ENCODE assay signal across 21 cellular contexts in genomic region chr3:140748903-140749302, GRCh38.
"Had no signal": no experiment of that assay in that cellular context is flagged by ENCODE, and none has a peak within 500 bp of the region (broad histone marks: within the 10 kb centered on the region; RNA-seq: fewer than 3 reads in every experiment).

No MANE protein-coding gene starts in this region.

- H3K9ac ChIP-seq: parathyroid adenoma had no signal

- H3K27me3 ChIP-seq: colonic mucosa, right lobe of liver, vagina had no signal

- H3K4me1 ChIP-seq: colonic mucosa, esophagus muscularis mucosa, gastroesophageal sphincter, parathyroid adenoma, psoas muscle, right lobe of liver, spleen, vagina had no signal

- H3K9me3 ChIP-seq: colonic mucosa, esophagus muscularis mucosa, gastroesophageal sphincter, psoas muscle, right lobe of liver, spleen, vagina had no signal

- ATAC-seq: gastroesophageal sphincter, left colon, left ventricle myocardium superior, psoas muscle, right lobe of liver had no signal

- H2AFZ ChIP-seq: parathyroid adenoma had no signal

- DNase-seq: colonic mucosa; dermis blood vessel endothelial cell; glutamatergic neuron; islet precursor cell; left colon; left ventricle myocardium superior; naive thymus-derived CD4-positive, alpha-beta T cell; nephron progenitor cell; psoas muscle; retina; right lobe of liver; spleen; stimulated activated CD4-positive, alpha-beta T cell treated with anti-CD3 and anti-CD28 coated beads, Interleukin-15, amount 100 ng/mL, for 24 hours; stimulated activated CD4-positive, alpha-beta T cell treated with anti-CD3 and anti-CD28 coated beads, Interleukin-1b, Interleukin-23, amount 100 ng/mL, for 48 hours; stimulated activated CD4-positive, alpha-beta T cell treated with anti-CD3 and anti-CD28 coated beads, Interleukin-4, amount 100 ng/mL, for 4 hours; stimulated activated naive CD4-positive, alpha-beta T cell treated with Interleukin-2 at 50 U/mL for 16 hours had no signal

- H3K4me3 ChIP-seq: colonic mucosa, esophagus muscularis mucosa, gastroesophageal sphincter, lung, psoas muscle, right lobe of liver, spleen, vagina had no signal

- H3K27ac ChIP-seq: colonic mucosa, esophagus muscularis mucosa, gastroesophageal sphincter, parathyroid adenoma, psoas muscle, right lobe of liver, spleen, vagina had no signal

- H3K36me3 ChIP-seq: colonic mucosa, esophagus muscularis mucosa, gastroesophageal sphincter, right lobe of liver, spleen, vagina had no signal

- H3K79me2 ChIP-seq: parathyroid adenoma had no signal
